ENCODE assay signal across 9 cellular contexts in genomic region chr3:189276481-189277190, GRCh38.
A peak's percentile ranks its signal among the peaks of the same experiment; 100 is the strongest.
DNase-seq lines count a peak whose midpoint lies in the region; ATAC-seq and TF ChIP-seq lines count a peak whose summit lies in the region.
"Had no signal": no experiment of that assay in that cellular context is flagged by ENCODE, and none has a peak within 500 bp of the region (broad histone marks: within the 10 kb centered on the region; RNA-seq: fewer than 3 reads in every experiment).

No MANE protein-coding gene starts in this region.

- H3K9me3 ChIP-seq in lower lobe of right lung = no peaks in the 10 kb centered on the region

- TF ChIP-seq CTCF in BJ (IDR thresholded peaks at IDR 0.05; ENCODE audit: insufficient read depth, low read depth, low read length) = no peak
- no peak for TF ChIP-seq CTCF in astrocyte of the cerebellum (IDR thresholded peaks at IDR 0.05; ENCODE audit: low read depth, low read length, missing control alignments)
- TF ChIP-seq CTCF in lower lobe of right lung (IDR thresholded peaks at IDR 0.05) = no peak
- no peak for TF ChIP-seq CTCF in nephron progenitor cell (IDR thresholded peaks at IDR 0.05)

- peaks cover 17% of the 10 kb centered on the region for H3K4me1 ChIP-seq in lower lobe of right lung

- ATAC-seq in lower lobe of right lung = peak; percentile 66 to 83

- no peak overlapping the region for H3K27ac Mint-ChIP-seq in nephron progenitor cell
- H3K27ac Mint-ChIP-seq in immature natural killer cell = no peak overlapping the region

- H3K4me3 Mint-ChIP-seq in nephron progenitor cell (no peak overlapping the region), immature natural killer cell (no peak overlapping the region)

- H3K27me3 Mint-ChIP-seq in nephron progenitor cell (ENCODE audit: low read depth, poor library complexity) (peaks cover 9% of the 10 kb centered on the region), immature natural killer cell (ENCODE audit: low read depth in 3 of 3) (peaks cover 0 to 12% (median 2%) of the 10 kb centered on the region in 3 donors)

- POLR2A ChIA-PET in BJ (lab: Charles Lee) = no interaction called here

- no peaks in the 10 kb centered on the region for H3K27me3 ChIP-seq in BJ (ENCODE audit: control insufficient read depth, insufficient read depth, low read length)
- no peaks in the 10 kb centered on the region for H3K27me3 ChIP-seq in lower lobe of right lung (ENCODE audit: low read depth)

- H3K9me3 Mint-ChIP-seq in nephron progenitor cell = no peaks in the 10 kb centered on the region
- H3K9me3 Mint-ChIP-seq in immature natural killer cell = peaks cover 0 to 1% (median 0%) of the 10 kb centered on the region in 6 donors

- no peaks in the 10 kb centered on the region for H3K36me3 Mint-ChIP-seq in nephron progenitor cell (ENCODE audit: low read depth)
- no peaks in the 10 kb centered on the region for H3K36me3 Mint-ChIP-seq in immature natural killer cell

- H3K4me3 ChIP-seq in BJ (ENCODE audit: low read depth, low read length) = no peak overlapping the region
- H3K4me3 ChIP-seq in astrocyte of the cerebellum (ENCODE audit: low read depth, low read length) = no peak overlapping the region
- H3K4me3 ChIP-seq in lower lobe of right lung = no peak overlapping the region

- DNase-seq in BJ (ENCODE audit: low read depth) = peak; percentile 39
- DNase-seq in KBM-7 = peak; percentile 61
- peak; percentile 92 for DNase-seq in astrocyte of the cerebellum (ENCODE audit: low read depth)
- no peak for DNase-seq in lower lobe of right lung
- DNase-seq in DMS114 treated with DMSO at 0.1 percent for 48 hours (lab: John Stamatoyannopoulos, UW; ENCODE audit: unreplicated experiment) = no peak
- DNase-seq in nephron progenitor cell = no peak
- DNase-seq in iPS-NIHi7 (ENCODE audit: extremely low spot score) = no peak
- DNase-seq in immature natural killer cell = no peak
- DNase-seq: stimulated activated CD4-positive, alpha-beta T cell treated with anti-CD3 and anti-CD28 coated beads, Interleukin-4, amount 100 ng/mL, for 24 hours had no signal

- intact Hi-C loops in lower lobe of right lung (cut with DNase I) = no loop called here

- CTCF ChIA-PET in BJ (lab: Yijun Ruan, JAX) = interaction anchor here (0.8 to 1.2 kb wide), 3 partner anchors 30 to 672 kb away, joined by 3 to 4 read pairs (median 3); no protein-coding TSS in a partner anchor

- H3K36me3 ChIP-seq in BJ (ENCODE audit: control insufficient read depth, insufficient read depth, low read length) (no peaks in the 10 kb centered on the region), lower lobe of right lung (no peaks in the 10 kb centered on the region)

- no peak overlapping the region for H3K27ac ChIP-seq in lower lobe of right lung

- in situ Hi-C loops in KBM-7 (cut with MboI; ENCODE audit: low pct_unique_long_range_greater_than_20kb, low sequenced_read_pairs) = no loop called here
- in situ Hi-C loops in astrocyte of the cerebellum (cut with HindIII; ENCODE audit: low sequenced_read_pairs) = no loop called here

- H3K4me1 Mint-ChIP-seq in nephron progenitor cell (peaks cover 11% of the 10 kb centered on the region), immature natural killer cell (no peaks in the 10 kb centered on the region)

Comparison
In these comparisons a context has a peak if more than half of its experiments do, and no peak if none do; other contexts are left out.
1. DNase-seq: peak in BJ (single experiment), KBM-7 (single experiment) and astrocyte of the cerebellum (single experiment); none in lower lobe of right lung (single experiment), DMS114 treated with DMSO at 0.1 percent for 48 hours (single experiment), nephron progenitor cell (single experiment), iPS-NIHi7 (single experiment) and immature natural killer cell (0 of 3).